ENCODE assay signal across 15 cellular contexts in the genomic region with DNA sequence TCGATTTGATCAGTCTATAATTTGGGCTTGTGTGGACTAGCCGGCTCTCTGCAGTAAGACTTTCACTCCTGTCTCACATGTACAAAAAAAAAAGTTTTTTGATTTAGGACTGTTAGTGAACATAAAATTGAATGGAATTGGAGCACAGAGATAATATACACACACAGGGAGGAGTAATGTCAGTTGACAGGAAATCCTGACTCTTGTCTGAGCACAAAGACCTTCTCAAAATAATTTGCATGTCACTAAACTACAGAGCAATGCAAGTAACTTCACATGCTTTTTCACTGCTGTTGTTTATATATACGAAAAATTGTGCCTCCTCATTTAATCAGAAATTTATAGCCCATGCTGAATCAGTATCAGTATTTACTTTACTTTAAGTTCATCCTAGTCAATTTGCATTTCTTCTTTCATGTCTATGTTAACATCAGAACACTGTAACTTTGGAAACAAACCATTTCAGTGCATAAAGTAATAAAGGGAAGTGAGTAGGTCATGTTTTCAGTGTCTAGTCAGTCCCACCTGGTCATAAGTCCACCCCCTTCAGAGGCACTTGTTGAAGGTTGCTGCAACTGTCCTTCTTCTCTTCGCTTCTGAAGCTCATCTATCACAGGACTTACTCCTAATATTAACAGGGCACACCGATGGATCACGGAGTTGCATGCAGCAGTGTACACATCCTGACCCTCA.
A peak's percentile ranks its signal among the peaks of the same experiment; 100 is the strongest.
DNase-seq lines count a peak whose midpoint lies in the region; ATAC-seq and TF ChIP-seq lines count a peak whose summit lies in the region.
"Had no signal": no experiment of that assay in that cellular context is flagged by ENCODE, and none has a peak within 500 bp of the region (broad histone marks: within the 10 kb centered on the region; RNA-seq: fewer than 3 reads in every experiment).

No MANE protein-coding gene starts in this region.

- CTCF ChIA-PET in activated B cell treated with CpG ODN at 0.5 μM for 24 hours (lab: Charles Lee) = interaction anchor here (1.4 kb wide), 1 partner anchor 39 kb away, joined by 4 read pairs; no protein-coding TSS in a partner anchor

- H3K36me3 Mint-ChIP-seq in activated B cell treated with CpG ODN at 0.5 μM for 24 hours (ENCODE audit: low read depth) = peaks cover 48% of the 10 kb centered on the region

- intact Hi-C loops in activated B cell treated with CpG ODN at 0.5 μM for 24 hours (cut with micrococcal nuclease) = no loop called here

- no peaks in the 10 kb centered on the region for H3K27me3 Mint-ChIP-seq in activated B cell treated with CpG ODN at 0.5 μM for 24 hours
- H3K27me3 Mint-ChIP-seq: effector memory CD8-positive, alpha-beta T cell had no signal

- ATAC-seq in GM19035 (IDR thresholded peaks at IDR 0.05; ENCODE audit: unreplicated experiment) (peak; percentile 71), HG02973 (IDR thresholded peaks at IDR 0.05; ENCODE audit: unreplicated experiment) (peak; percentile 88), activated B cell treated with CpG ODN at 0.5 μM for 24 hours (ENCODE audit: low read depth) (peak; percentile 85), GM21367 (IDR thresholded peaks at IDR 0.05; ENCODE audit: unreplicated experiment) (no peak)
- ATAC-seq: effector memory CD8-positive, alpha-beta T cell had no signal

- peak overlapping the region; percentile 72 for H3K27ac Mint-ChIP-seq in activated B cell treated with CpG ODN at 0.5 μM for 24 hours

- H3K36me3 ChIP-seq in GM06990 (ENCODE audit: control insufficient read depth, insufficient read depth, low read length) = peaks cover 5% of the 10 kb centered on the region

- no peak for TF ChIP-seq CTCF in GM06990 (IDR thresholded peaks at IDR 0.05; ENCODE audit: insufficient read depth, low read length, poor library complexity, severe bottlenecking)
- TF ChIP-seq CTCF in activated B cell treated with CpG ODN at 0.5 μM for 24 hours (IDR thresholded peaks at IDR 0.05) = no peak

- no peak overlapping the region for H3K4me3 Mint-ChIP-seq in activated B cell treated with CpG ODN at 0.5 μM for 24 hours
- H3K4me3 Mint-ChIP-seq: effector memory CD8-positive, alpha-beta T cell had no signal

- peaks cover 22% of the 10 kb centered on the region for H3K4me1 Mint-ChIP-seq in activated B cell treated with CpG ODN at 0.5 μM for 24 hours

- H3K9me3 Mint-ChIP-seq in activated B cell treated with CpG ODN at 0.5 μM for 24 hours = no peaks in the 10 kb centered on the region
- H3K9me3 Mint-ChIP-seq: effector memory CD8-positive, alpha-beta T cell had no signal

- DNase-seq in GM06990 (ENCODE audit: extremely low read depth, insufficient read length) = peak; percentile 44
- no peak for DNase-seq in activated B cell treated with CpG ODN at 0.5 μM for 24 hours
- DNase-seq in NCI-H446 (lab: John Stamatoyannopoulos, UW) = no peak
- DNase-seq in NCI-H226 = no peak
- DNase-seq in cortex of kidney (lab: John Stamatoyannopoulos, UW) = no peak
- DNase-seq: activated CD4-positive, alpha-beta T cell treated with anti-CD3 and anti-CD28 coated beads, Interleukin-2, amount 50 U/mL, for 48 hours; COR-L47; effector memory CD8-positive, alpha-beta T cell; hippocampal formation; NCI-H510A treated with DMSO at 0.1 percent for 48 hours had no signal

- H3K4me3 ChIP-seq in GM06990 (replicated peaks; ENCODE audit: low read depth, low read length) = no peak overlapping the region
- H3K4me3 ChIP-seq: ascending aorta, SJSA1 had no signal

- H3K27me3 ChIP-seq in GM06990 (replicated peaks; ENCODE audit: control insufficient read depth, insufficient read depth, low read length) = no peaks in the 10 kb centered on the region
- H3K27me3 ChIP-seq: ascending aorta, SJSA1 had no signal

- POLR2A ChIA-PET in activated B cell treated with CpG ODN at 0.5 μM for 24 hours (lab: Charles Lee) = no interaction called here
